ENCODE assay signal across 20 cellular contexts in genomic region chr2:215019085-215019484, GRCh38.
A peak's percentile ranks its signal among the peaks of the same experiment; 100 is the strongest.
DNase-seq lines count a peak whose midpoint lies in the region; ATAC-seq and TF ChIP-seq lines count a peak whose summit lies in the region.
"Had no signal": no experiment of that assay in that cellular context is flagged by ENCODE, and none has a peak within 500 bp of the region (broad histone marks: within the 10 kb centered on the region; RNA-seq: fewer than 3 reads in every experiment).

No MANE protein-coding gene starts in this region.

- ATAC-seq in GM18519 (IDR thresholded peaks at IDR 0.05; ENCODE audit: low FRiP score, unreplicated experiment) (peak; percentile 50), GM21528 (IDR thresholded peaks at IDR 0.05; ENCODE audit: low FRiP score, unreplicated experiment) (peak; percentile 41), HG03025 (IDR thresholded peaks at IDR 0.05; ENCODE audit: low FRiP score, unreplicated experiment) (peak; percentile 46), left cardiac atrium (no peak)
- ATAC-seq: foreskin keratinocyte; PC-3; sciatic nerve; stimulated activated naive B cell treated with anti-CD40 and anti-IgM and Interleukin-4, amounts not matched to agents 10 μg/mL and 1 μg/mL and 100 μg/mL, for 72 hours; T-helper 17 cell had no signal

- no peak for TF ChIP-seq POLR2A in erythroblast (IDR thresholded peaks at IDR 0.05; ENCODE audit: low read length)

- DNase-seq in NCI-H526 treated with DMSO at 0.1 percent for 48 hours (lab: John Stamatoyannopoulos, UW): peak; percentile 55
- no peak for DNase-seq in left cardiac atrium
- DNase-seq in erythroblast (lab: John Stamatoyannopoulos, UW): no peak
- DNase-seq in posterior cingulate gyrus: no peak
- DNase-seq in DMS53 (lab: John Stamatoyannopoulos, UW): no peak
- DNase-seq: activated CD4-positive, alpha-beta T cell treated with anti-CD3 and anti-CD28 coated beads, Interleukin-2, amount 50 U/mL, for 4 hours; activated naive CD4-positive, alpha-beta T cell; activated T-cell treated with anti-CD3 and anti-CD28 coated beads for 4 hours; anterior cingulate cortex; CD4-positive, alpha-beta T cell; central memory CD4-positive, alpha-beta T cell; foreskin keratinocyte; NCI-H748 treated with DMSO at 0.1 percent for 48 hours; PC-3; stimulated activated naive B cell treated with anti-CD40 and anti-IgM and Interleukin-4, amounts not matched to agents 10 μg/mL and 1 μg/mL and 100 μg/mL, for 72 hours; T-helper 17 cell had no signal

- intact Hi-C loops in left cardiac atrium (cut with DNase I) (no loop called here), posterior cingulate gyrus (cut with DNase I) (no loop called here)

Comparison
In these comparisons a context has a peak if more than half of its experiments do, and no peak if none do; other contexts are left out.
1. ATAC-seq: peak in GM18519 (single experiment), GM21528 (single experiment) and HG03025 (single experiment); none in left cardiac atrium (0 of 2).